Comparison of ENCODE assay signal across 21 cellular contexts in the genomic region with DNA sequence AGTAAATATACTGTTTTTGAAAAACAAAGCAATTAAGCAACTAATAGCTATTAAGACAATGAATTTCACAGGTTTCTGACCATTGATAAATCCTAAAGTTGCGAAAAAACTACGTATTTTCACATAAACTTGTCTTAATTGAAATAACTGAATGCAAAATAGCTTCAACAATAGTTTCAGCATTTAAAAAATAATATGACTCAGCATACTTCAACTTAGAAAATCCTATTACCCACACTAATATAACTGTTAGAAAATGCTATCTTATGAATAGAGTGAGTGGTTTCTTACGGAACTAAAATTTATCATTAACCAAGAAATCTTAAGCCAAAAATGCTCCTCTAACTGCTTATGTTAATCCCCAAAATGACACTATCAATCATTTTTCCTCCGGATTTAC.
DNase-seq lines count a peak whose midpoint lies in the region; ATAC-seq, FAIRE-seq and TF ChIP-seq lines count a peak whose summit lies in the region.
"Had no signal": no experiment of that assay in that cellular context is flagged by ENCODE, and none has a peak within 500 bp of the region (broad histone marks: within the 10 kb centered on the region; RNA-seq: fewer than 3 reads in every experiment).

No MANE protein-coding gene starts in this region.

- POLR2A ChIA-PET in PC-9 (lab: Charles Lee; ENCODE audit: unreplicated experiment), result interaction anchor here (0.6 kb wide), 1 partner anchor 9 kb away, joined by 6 read pairs; no protein-coding TSS in a partner anchor
- POLR2A ChIA-PET in K562 (lab: Yijun Ruan, JAX), result interaction anchor here (0.8 to 1.6 kb wide), 3 partner anchors 8 to 19 kb away, joined by 3 to 8 read pairs (median 3); no protein-coding TSS in a partner anchor

- H3K4me1 ChIP-seq in breast epithelium, result no peaks in the 10 kb centered on the region
- peaks cover 20% of the 10 kb centered on the region for H3K4me1 ChIP-seq in mammary epithelial cell (ENCODE audit: insufficient read depth, low read length)
- H3K4me1 ChIP-seq in PC-9 (replicated peaks; ENCODE audit: insufficient read depth), result peaks cover 44% of the 10 kb centered on the region
- H3K4me1 ChIP-seq in K562 (replicated peaks in 1 of 2; ENCODE audit: control insufficient read depth in 2 of 2, insufficient read depth in 2 of 2, low read length in 2 of 2), result peaks cover 0 to 22% of the 10 kb centered on the region in 2 experiments; a peak in 4 of 5 replicates
- H3K4me1 ChIP-seq: BLaER1 treated with 17β-estradiol and CSF1 and Interleukin-3, amounts not matched to agents 10 nM and 100 nM had no signal

- no peak for TF ChIP-seq EP300 in K562 (IDR thresholded peaks at IDR 0.05; ENCODE audit: low read length)

- H4K20me1 ChIP-seq in mammary epithelial cell (ENCODE audit: insufficient read depth, low read length) (no peaks in the 10 kb centered on the region), PC-9 (ENCODE audit: insufficient read depth) (no peaks in the 10 kb centered on the region), K562 (replicated peaks; ENCODE audit: control insufficient read depth, insufficient read depth, low read length) (no peaks in the 10 kb centered on the region)
- H4K20me1 ChIP-seq: BLaER1 treated with 17β-estradiol and CSF1 and Interleukin-3, amounts not matched to agents 10 nM and 100 nM had no signal

- H3K9me1 ChIP-seq in K562 (ENCODE audit: control insufficient read depth, insufficient read depth, low read length), result no peaks in the 10 kb centered on the region

- H3K9ac ChIP-seq in mammary epithelial cell (ENCODE audit: insufficient read depth, low read length) (no peak overlapping the region), K562 (ENCODE audit: insufficient read depth in 1 of 2, low read depth in 2 of 2, low read length in 2 of 2) (peak overlapping the region in 1 of 2 experiments; percentile 72; a peak in 1 of 4 replicates)
- H3K9ac ChIP-seq: BLaER1 treated with 17β-estradiol and CSF1 and Interleukin-3, amounts not matched to agents 10 nM and 100 nM; GM23248 had no signal

- no peak for TF ChIP-seq RAD21 in K562 (CRISPR knock-in tag; conservative IDR thresholded peaks at IDR 0.05 in 1 of 2, IDR thresholded peaks at IDR 0.05 in 1 of 2)

- no peaks in the 10 kb centered on the region; the same call in 1 of the 2 replicates for H3K9me2 ChIP-seq in PC-9 (ENCODE audit: insufficient read depth)

- CTCF ChIA-PET in mammary epithelial cell (lab: Charles Lee; ENCODE audit: low non-redundant PET), result no interaction called here
- CTCF ChIA-PET in PC-9 (lab: Charles Lee), result interaction anchor here (0.6 kb wide), 1 partner anchor 430 kb away, joined by 3 read pairs; no protein-coding TSS in a partner anchor
- CTCF ChIA-PET in K562 (lab: Yijun Ruan, JAX; ENCODE audit: low intra/inter-chr PET ratio), result no interaction called here

- H2AFZ ChIP-seq in mammary epithelial cell (ENCODE audit: low read depth, low read length) (no peak overlapping the region), PC-9 (no peak overlapping the region), K562 (ENCODE audit: low read depth, low read length) (peak overlapping the region; percentile 84)
- H2AFZ ChIP-seq: GM23248 had no signal

- DNase-seq in breast epithelium (ENCODE audit: low spot score in 2 of 2) (no peak), mammary epithelial cell (no peak), PC-9 (no peak), K562 (ENCODE audit: extremely low read depth in 1 of 4, low spot score in 3 of 4) (no peak), NCI-H446 treated with DMSO at 0.1 percent for 48 hours (lab: John Stamatoyannopoulos, UW) (no peak)
- no peak for DNase-seq in stimulated activated CD4-positive, alpha-beta T cell treated with anti-CD3 and anti-CD28 coated beads, Interleukin-4, amount 100 ng/mL, for 4 hours
- no peak for DNase-seq in activated CD4-positive, alpha-beta T cell treated with anti-CD3 and anti-CD28 coated beads, Interleukin-2, amount 50 U/mL, for 4 hours
- DNase-seq: CD8-positive, alpha-beta T cell; DMS 273 treated with DMSO at 0.1 percent for 48 hours; DMS53; DND-41; EL; GM23248; HCEC 1CT had no signal

- peaks cover 20% of the 10 kb centered on the region for H3F3A ChIP-seq in PC-9 (ENCODE audit: insufficient read depth, low read depth)

- FAIRE-seq in K562 (lab: Jason Lieb, UNC), result no peak
- FAIRE-seq: GM12878, GM19239, H54 had no signal

- in situ Hi-C loops in mammary epithelial cell (cut with MboI; ENCODE audit: low sequenced_read_pairs in 2 of 2), result no loop called here
- in situ Hi-C loops in K562 (cut with MboI), result no loop called here

- H3K36me3 ChIP-seq in breast epithelium (no peaks in the 10 kb centered on the region), mammary epithelial cell (ENCODE audit: insufficient read depth, low read length) (no peaks in the 10 kb centered on the region), PC-9 (ENCODE audit: low read depth) (0 out of 2 replicates have a peak, but pooled peaks cover 3% of the 10 kb centered on the region), K562 (ENCODE audit: control insufficient read depth, insufficient read depth, low read length) (no peaks in the 10 kb centered on the region)
- H3K36me3 ChIP-seq: BLaER1 treated with 17β-estradiol and CSF1 and Interleukin-3, amounts not matched to agents 10 nM and 100 nM had no signal

- H3K4me2 ChIP-seq in mammary epithelial cell (ENCODE audit: insufficient read depth, low read depth, low read length) (no peak overlapping the region), PC-9 (peak overlapping the region; percentile 77), K562 (ENCODE audit: insufficient read depth, low read length) (no peak overlapping the region)
- H3K4me2 ChIP-seq: BLaER1 treated with 17β-estradiol and CSF1 and Interleukin-3, amounts not matched to agents 10 nM and 100 nM had no signal

- H3K79me2 ChIP-seq in mammary epithelial cell (ENCODE audit: insufficient read depth, low read length) (no peaks in the 10 kb centered on the region), PC-9 (ENCODE audit: low read depth) (no peaks in the 10 kb centered on the region), K562 (ENCODE audit: control insufficient read depth, insufficient read depth, low read length) (no peaks in the 10 kb centered on the region)

- TF ChIP-seq POLR2A in breast epithelium (IDR thresholded peaks at IDR 0.05), result no peak
- TF ChIP-seq POLR2A in K562 (conservative IDR thresholded peaks at IDR 0.05), result no peak

- no TSS peak for BruUV-seq in mammary epithelial cell (replicated peaks; lab: Mats Ljungman, UMichigan)
- no TSS peak for BruUV-seq in PC-9 (replicated peaks; lab: Mats Ljungman, UMichigan)
- BruUV-seq in K562 (replicated peaks; lab: Mats Ljungman, UMichigan), result no TSS peak

- intact Hi-C loops in breast epithelium (cut with DNase I; ENCODE audit: low total_unique reads) (no loop called here), mammary epithelial cell (cut with micrococcal nuclease) (no loop called here), PC-9 (cut with micrococcal nuclease; ENCODE audit: unreplicated experiment) (no loop called here), K562 (cut with micrococcal nuclease) (no loop called here)

- TF ChIP-seq CTCF in breast epithelium (IDR thresholded peaks at IDR 0.05) (no peak), mammary epithelial cell (conservative IDR thresholded peaks at IDR 0.05 in 1 of 2, IDR thresholded peaks at IDR 0.05 in 1 of 2; ENCODE audit: extremely low read depth in 1 of 2, insufficient read depth in 1 of 2, low read depth in 1 of 2, low read length in 2 of 2) (no peak), PC-9 (conservative IDR thresholded peaks at IDR 0.05) (no peak), K562 (IDR thresholded peaks at IDR 0.05 in 2 of 3, conservative IDR thresholded peaks at IDR 0.05 in 1 of 3; ENCODE audit: insufficient read depth in 2 of 3, low read depth in 1 of 3, low read length in 3 of 3) (no peak)

- WGBS in mammary epithelial cell (ENCODE audit: low coverage, missing lambda C conversion rate), result 87% methylated on average over 4 of the region's 4 CpGs
- 63% methylated on average over 4 of the region's 4 CpGs for WGBS in K562 (ENCODE audit: insufficient coverage, low coverage, missing lambda C conversion rate)

- H3K4me3 ChIP-seq in breast epithelium (no peak overlapping the region), mammary epithelial cell (replicated peaks in 1 of 3; ENCODE audit: insufficient read depth in 1 of 3, low read depth in 2 of 3, low read length in 3 of 3) (no peak overlapping the region), PC-9 (no peak overlapping the region), K562 (no peak overlapping the region)
- H3K4me3 ChIP-seq: BLaER1 treated with 17β-estradiol and CSF1 and Interleukin-3, amounts not matched to agents 10 nM and 100 nM; GM12878; GM23248 had no signal

- H3K9me3 ChIP-seq in breast epithelium (no peaks in the 10 kb centered on the region), mammary epithelial cell (replicated peaks; ENCODE audit: insufficient read depth, low read length) (no peaks in the 10 kb centered on the region), PC-9 (ENCODE audit: insufficient read depth, low read depth) (peaks cover 4% of the 10 kb centered on the region; the same call in 1 of the 2 replicates), K562 (replicated peaks; ENCODE audit: control insufficient read depth, insufficient read depth, low read depth, low read length) (no peaks in the 10 kb centered on the region)
- H3K9me3 ChIP-seq: BLaER1 treated with 17β-estradiol and CSF1 and Interleukin-3, amounts not matched to agents 10 nM and 100 nM had no signal

- no peak for ATAC-seq in K562
- ATAC-seq in GM18868 (IDR thresholded peaks at IDR 0.05; ENCODE audit: unreplicated experiment), result no peak
- ATAC-seq: CD8-positive, alpha-beta T cell; GM12878 had no signal

- H3K27me3 ChIP-seq in breast epithelium, result no peaks in the 10 kb centered on the region
- H3K27me3 ChIP-seq in mammary epithelial cell (ENCODE audit: insufficient read depth, low read length), result no peaks in the 10 kb centered on the region
- H3K27me3 ChIP-seq in PC-9 (ENCODE audit: insufficient read depth, low read depth), result no peaks in the 10 kb centered on the region
- H3K27me3 ChIP-seq in K562 (ENCODE audit: control insufficient read depth in 2 of 2, insufficient read depth in 2 of 2, low read length in 2 of 2), result no peaks in the 10 kb centered on the region
- H3K27me3 ChIP-seq: BLaER1 treated with 17β-estradiol and CSF1 and Interleukin-3, amounts not matched to agents 10 nM and 100 nM had no signal

- dilution Hi-C loops in mammary epithelial cell (cut with HindIII; ENCODE audit: low sequenced_read_pairs), result no loop called here

- H3K27ac ChIP-seq in breast epithelium (peak overlapping the region; percentile 69 to 78), mammary epithelial cell (ENCODE audit: insufficient read depth, low read depth, low read length) (no peak overlapping the region), PC-9 (peak overlapping the region; percentile 86), K562 (ENCODE audit: extremely low read depth, low read depth, low read length) (peak overlapping the region; percentile 95)
- H3K27ac ChIP-seq: 22Rv1; BLaER1 treated with 17β-estradiol and CSF1 and Interleukin-3, amounts not matched to agents 10 nM and 100 nM; GM23248; HL-60 had no signal

TF ChIP-seq in K562, 482 proteins besides CTCF, POLR2A, EP300 and RAD21 (continues in another document):
- no peak for TF ChIP-seq SIN3A (IDR thresholded peaks at IDR 0.05; ENCODE audit: borderline replicate concordance in 2 of 2, control insufficient read depth in 1 of 2, low read depth in 2 of 2, low read length in 2 of 2)
- TF ChIP-seq MAFG (tag; conservative IDR thresholded peaks at IDR 0.05), result peak; percentile 76
- TF ChIP-seq C11orf30 (IDR thresholded peaks at IDR 0.05; ENCODE audit: low read depth), result peak; percentile 83
- peak; percentile 93 for TF ChIP-seq ZNF316 (IDR thresholded peaks at IDR 0.05)
